13 cellular contexts compared by ENCODE assay signal in genomic region chr20:3082955-3083952, GRCh38. TPM values are rescaled to one million over a fixed set of nuclear protein-coding genes. Genes with fewer than 3 reads are reported as not detected.
DNase-seq lines count a peak whose midpoint lies in the region; ATAC-seq and TF ChIP-seq lines count a peak whose summit lies in the region.
"Had no signal": no experiment of that assay in that cellular context is flagged by ENCODE, and none has a peak within 500 bp of the region (broad histone marks: within the 10 kb centered on the region; RNA-seq: fewer than 3 reads in every experiment).

No MANE protein-coding gene starts in this region.

- H3K79me2 ChIP-seq in OCI-LY7 (ENCODE audit: insufficient read depth, low read depth, low read length): no peaks in the 10 kb centered on the region

- H3K4me3 ChIP-seq in OCI-LY7 (ENCODE audit: low read depth, low read length, poor library complexity, severe bottlenecking): no peak overlapping the region

- peaks cover 8% of the 10 kb centered on the region for H3K4me1 Mint-ChIP-seq in activated CD4-positive, alpha-beta T cell treated with anti-CD3 and anti-CD28 coated beads for 36 hours
- H3K4me1 Mint-ChIP-seq in activated T-helper 1 cell treated with anti-CD3 and anti-CD28 coated beads, Interleukin-12 subunit alpha, Interleukin-12 subunit beta, Interleukin-2, Interleukin-4 antibody, amounts not matched to agents 30 ng/mL and 10 ng/mL and 1 ng/mL, durations not matched to agents 14 hours and 24 hours and 36 hours (ENCODE audit: low read depth): peaks cover 4% of the 10 kb centered on the region

- H3K4me1 ChIP-seq in OCI-LY7 (ENCODE audit: insufficient read depth, low read length, poor library complexity, severe bottlenecking): no peaks in the 10 kb centered on the region
- H3K4me1 ChIP-seq: BE2C had no signal

- peaks cover 34% of the 10 kb centered on the region for H3K27me3 Mint-ChIP-seq in activated CD4-positive, alpha-beta T cell treated with anti-CD3 and anti-CD28 coated beads for 36 hours
- H3K27me3 Mint-ChIP-seq in activated T-helper 1 cell treated with anti-CD3 and anti-CD28 coated beads, Interleukin-12 subunit alpha, Interleukin-12 subunit beta, Interleukin-2, Interleukin-4 antibody, amounts not matched to agents 30 ng/mL and 10 ng/mL and 1 ng/mL, durations not matched to agents 14 hours and 24 hours and 36 hours (ENCODE audit: insufficient read depth): peaks cover 55% of the 10 kb centered on the region

- no TSS peak for BruUV-seq in OCI-LY7 (replicated peaks; lab: Mats Ljungman, UMichigan)

- no peak overlapping the region for H2AFZ ChIP-seq in OCI-LY7 (ENCODE audit: low read length)

- H3K27ac ChIP-seq in OCI-LY7 (ENCODE audit: low read depth, low read length, poor library complexity, severe bottlenecking): no peak overlapping the region
- H3K27ac ChIP-seq: SK-N-MC had no signal

- POLR2A ChIA-PET in activated CD4-positive, alpha-beta T cell treated with anti-CD3 and anti-CD28 coated beads for 36 hours (lab: Charles Lee): interaction anchor here (1.0 kb wide), 1 partner anchor 12 kb away, joined by 3 read pairs; the partner anchor contains the start of gene OXT
- POLR2A ChIA-PET in OCI-LY7 (lab: Charles Lee): no interaction called here

- no peaks in the 10 kb centered on the region for H3K9me2 ChIP-seq in OCI-LY7 (ENCODE audit: insufficient read depth, low read length)

- CTCF ChIA-PET in activated CD4-positive, alpha-beta T cell treated with anti-CD3 and anti-CD28 coated beads for 36 hours (lab: Charles Lee): interaction anchor here (0.7 to 1.2 kb wide), 2 partner anchors 33 to 373 kb away, joined by 3 read pairs; no protein-coding TSS in a partner anchor
- CTCF ChIA-PET in OCI-LY7 (lab: Charles Lee; ENCODE audit: unreplicated experiment): no interaction called here

- H3K36me3 ChIP-seq in OCI-LY7 (ENCODE audit: insufficient read depth, low read length): no peaks in the 10 kb centered on the region
- H3K36me3 ChIP-seq: BE2C had no signal

- H3K9me3 ChIP-seq in OCI-LY7 (ENCODE audit: low read length): no peaks in the 10 kb centered on the region
- H3K9me3 ChIP-seq: BE2C had no signal

- no peak overlapping the region for H3K4me2 ChIP-seq in OCI-LY7 (ENCODE audit: low read length)

- no peaks in the 10 kb centered on the region for H3K9me3 Mint-ChIP-seq in activated CD4-positive, alpha-beta T cell treated with anti-CD3 and anti-CD28 coated beads for 36 hours (ENCODE audit: low read depth)
- H3K9me3 Mint-ChIP-seq in activated T-helper 1 cell treated with anti-CD3 and anti-CD28 coated beads, Interleukin-12 subunit alpha, Interleukin-12 subunit beta, Interleukin-2, Interleukin-4 antibody, amounts not matched to agents 30 ng/mL and 10 ng/mL and 1 ng/mL, durations not matched to agents 14 hours and 24 hours and 36 hours: no peaks in the 10 kb centered on the region

- H4K20me1 ChIP-seq in OCI-LY7 (ENCODE audit: insufficient read depth, low read length): no peaks in the 10 kb centered on the region

- intact Hi-C loops in activated CD4-positive, alpha-beta T cell treated with anti-CD3 and anti-CD28 coated beads for 36 hours (cut with DNase I, micrococcal nuclease): no loop called here
- intact Hi-C loops in activated T-helper 1 cell treated with anti-CD3 and anti-CD28 coated beads, Interleukin-12 subunit alpha, Interleukin-12 subunit beta, Interleukin-2, Interleukin-4 antibody, amounts not matched to agents 30 ng/mL and 10 ng/mL and 1 ng/mL, durations not matched to agents 14 hours and 24 hours and 36 hours (cut with micrococcal nuclease): no loop called here
- intact Hi-C loops in left colon (cut with DNase I, micrococcal nuclease) (no loop called here), OCI-LY7 (cut with micrococcal nuclease; ENCODE audit: unreplicated experiment) (no loop called here)

- no peak for TF ChIP-seq CTCF in OCI-LY7 (conservative IDR thresholded peaks at IDR 0.05; ENCODE audit: low read length)

- no peak for DNase-seq in activated CD4-positive, alpha-beta T cell treated with anti-CD3 and anti-CD28 coated beads for 36 hours
- DNase-seq in activated CD4-positive, alpha-beta T cell treated with anti-CD3 and anti-CD28 coated beads, Interleukin-2, amount 50 U/mL, for 48 hours: no peak
- DNase-seq in activated T-helper 1 cell treated with anti-CD3 and anti-CD28 coated beads, Interleukin-12 subunit alpha, Interleukin-12 subunit beta, Interleukin-2, Interleukin-4 antibody, amounts not matched to agents 30 ng/mL and 10 ng/mL and 1 ng/mL, durations not matched to agents 14 hours and 24 hours and 36 hours (ENCODE audit: low spot score): no peak
- no peak for DNase-seq in left colon
- no peak for DNase-seq in stimulated activated naive CD8-positive, alpha-beta T cell treated with anti-CD3 and anti-CD28 coated beads, Interleukin-15, Interleukin-2, amounts not matched to agents 100 U/mL and 50 U/mL, for 24 hours
- DNase-seq in GF-D8 (lab: John Stamatoyannopoulos, UW): no peak
- DNase-seq in OCI-LY7 (ENCODE audit: low spot score): no peak
- DNase-seq: BE2C; NCI-H2081 treated with DMSO at 0.1 percent for 48 hours; stimulated activated CD4-positive, alpha-beta T cell treated with anti-CD3 and anti-CD28 coated beads, Interleukin-4, amount 100 ng/mL, for 4 hours had no signal

- no peak overlapping the region for H3K27ac Mint-ChIP-seq in activated CD4-positive, alpha-beta T cell treated with anti-CD3 and anti-CD28 coated beads for 36 hours
- no peak overlapping the region for H3K27ac Mint-ChIP-seq in activated T-helper 1 cell treated with anti-CD3 and anti-CD28 coated beads, Interleukin-12 subunit alpha, Interleukin-12 subunit beta, Interleukin-2, Interleukin-4 antibody, amounts not matched to agents 30 ng/mL and 10 ng/mL and 1 ng/mL, durations not matched to agents 14 hours and 24 hours and 36 hours

- H3K36me3 Mint-ChIP-seq in activated CD4-positive, alpha-beta T cell treated with anti-CD3 and anti-CD28 coated beads for 36 hours (ENCODE audit: low read depth): no peaks in the 10 kb centered on the region
- H3K36me3 Mint-ChIP-seq in activated T-helper 1 cell treated with anti-CD3 and anti-CD28 coated beads, Interleukin-12 subunit alpha, Interleukin-12 subunit beta, Interleukin-2, Interleukin-4 antibody, amounts not matched to agents 30 ng/mL and 10 ng/mL and 1 ng/mL, durations not matched to agents 14 hours and 24 hours and 36 hours (ENCODE audit: low read depth): no peaks in the 10 kb centered on the region

- peak; percentile 42 for ATAC-seq in activated CD4-positive, alpha-beta T cell treated with anti-CD3 and anti-CD28 coated beads for 36 hours
- ATAC-seq in left colon (peak; percentile 27), GM18517 (IDR thresholded peaks at IDR 0.05; ENCODE audit: unreplicated experiment) (no peak)
- peak; percentile 9 for ATAC-seq in stimulated activated naive CD8-positive, alpha-beta T cell treated with anti-CD3 and anti-CD28 coated beads, Interleukin-15, Interleukin-2, amounts not matched to agents 100 U/mL and 50 U/mL, for 24 hours

- peak overlapping the region; percentile 10 for H3K4me3 Mint-ChIP-seq in activated CD4-positive, alpha-beta T cell treated with anti-CD3 and anti-CD28 coated beads for 36 hours
- peak overlapping the region; percentile 53 for H3K4me3 Mint-ChIP-seq in activated T-helper 1 cell treated with anti-CD3 and anti-CD28 coated beads, Interleukin-12 subunit alpha, Interleukin-12 subunit beta, Interleukin-2, Interleukin-4 antibody, amounts not matched to agents 30 ng/mL and 10 ng/mL and 1 ng/mL, durations not matched to agents 14 hours and 24 hours and 36 hours

RNA-seq across cellular contexts. Expression of gene AVP, which starts 1.3 kb away (rescaled TPM):
- not detected for total RNA-seq in activated CD4-positive, alpha-beta T cell treated with anti-CD3 and anti-CD28 coated beads for 36 hours
- total RNA-seq in activated T-helper 1 cell treated with anti-CD3 and anti-CD28 coated beads, Interleukin-12 subunit alpha, Interleukin-12 subunit beta, Interleukin-2, Interleukin-4 antibody, amounts not matched to agents 30 ng/mL and 10 ng/mL and 1 ng/mL, durations not matched to agents 14 hours and 24 hours and 36 hours: not detected in 2 replicates
- total RNA-seq in left colon: not detected
- total RNA-seq in OCI-LY7 (2014; rRNA removed; shearing (Covaris generic)): not detected in 2 replicates
- not detected in 2 replicates for total RNA-seq in OCI-LY7 (2022)
- total RNA-seq: epithelial cell of proximal tubule had no signal

RNA-seq across cellular contexts. Expression of gene OXT, which starts 11.8 kb away (rescaled TPM):
- under 1 TPM in 1 of 2 experiments, not detected in 1; 0.40 TPM for total RNA-seq in activated CD4-positive, alpha-beta T cell treated with anti-CD3 and anti-CD28 coated beads for 36 hours
- not detected in 2 replicates for total RNA-seq in activated T-helper 1 cell treated with anti-CD3 and anti-CD28 coated beads, Interleukin-12 subunit alpha, Interleukin-12 subunit beta, Interleukin-2, Interleukin-4 antibody, amounts not matched to agents 30 ng/mL and 10 ng/mL and 1 ng/mL, durations not matched to agents 14 hours and 24 hours and 36 hours
- total RNA-seq in left colon (not detected), OCI-LY7 (2022) (not detected in 2 replicates)
- not detected in 2 replicates for total RNA-seq in OCI-LY7 (2014; rRNA removed; shearing (Covaris generic))
- total RNA-seq: epithelial cell of proximal tubule had no signal

RNA-seq across cellular contexts. Expression of gene MRPS26, which starts 37.4 kb away (rescaled TPM):
- 100 to 1,000 TPM; 107 to 153 TPM for total RNA-seq in activated CD4-positive, alpha-beta T cell treated with anti-CD3 and anti-CD28 coated beads for 36 hours
- 106 and 114 TPM in 2 replicates for total RNA-seq in activated T-helper 1 cell treated with anti-CD3 and anti-CD28 coated beads, Interleukin-12 subunit alpha, Interleukin-12 subunit beta, Interleukin-2, Interleukin-4 antibody, amounts not matched to agents 30 ng/mL and 10 ng/mL and 1 ng/mL, durations not matched to agents 14 hours and 24 hours and 36 hours
- 10 to 100 TPM; 33.1 to 44.1 TPM for total RNA-seq in left colon
- total RNA-seq in OCI-LY7 (2014; rRNA removed; shearing (Covaris generic)): 78.1 and 85.8 TPM in 2 replicates
- 73.2 and 73.3 TPM in 2 replicates for total RNA-seq in OCI-LY7 (2022)

RNA-seq across cellular contexts. Expression of gene GNRH2, which starts 39.8 kb away (rescaled TPM):
- total RNA-seq in activated CD4-positive, alpha-beta T cell treated with anti-CD3 and anti-CD28 coated beads for 36 hours: 1 to 10 TPM; 8.0 to 8.3 TPM
- total RNA-seq in activated T-helper 1 cell treated with anti-CD3 and anti-CD28 coated beads, Interleukin-12 subunit alpha, Interleukin-12 subunit beta, Interleukin-2, Interleukin-4 antibody, amounts not matched to agents 30 ng/mL and 10 ng/mL and 1 ng/mL, durations not matched to agents 14 hours and 24 hours and 36 hours: 2.1 and 2.3 TPM in 2 replicates
- under 1 TPM in 1 of 2 donors, not detected in 1; 0.64 TPM for total RNA-seq in left colon
- 0.44 and 0.98 TPM in 2 replicates for total RNA-seq in OCI-LY7 (2014; rRNA removed; shearing (Covaris generic))
- 0.61 and 1.1 TPM in 2 replicates for total RNA-seq in OCI-LY7 (2022)
- total RNA-seq: epithelial cell of proximal tubule had no signal
